7 cellular contexts compared by ENCODE assay signal in genomic region chr4:186201535-186202230, GRCh38. TPM values are rescaled to one million over a fixed set of nuclear protein-coding genes. Genes with fewer than 3 reads are reported as not detected.
A peak's percentile ranks its signal among the peaks of the same experiment; 100 is the strongest.
DNase-seq lines count a peak whose midpoint lies in the region; ATAC-seq and TF ChIP-seq lines count a peak whose summit lies in the region.

No MANE protein-coding gene starts in this region.

- no peak overlapping the region for H3K27ac Mint-ChIP-seq in progenitor cell of endocrine pancreas

- no peaks in the 10 kb centered on the region for H3K4me1 Mint-ChIP-seq in progenitor cell of endocrine pancreas (ENCODE audit: low read depth)

- H3K9me3 Mint-ChIP-seq in progenitor cell of endocrine pancreas (ENCODE audit: low read depth), result no peaks in the 10 kb centered on the region

- peak; percentile 59 for TF ChIP-seq CTCF in progenitor cell of endocrine pancreas (IDR thresholded peaks at IDR 0.05; ENCODE audit: unreplicated experiment)

- peaks cover 2% of the 10 kb centered on the region for H3K36me3 Mint-ChIP-seq in progenitor cell of endocrine pancreas (ENCODE audit: insufficient read depth)

- ATAC-seq in GM18502 (IDR thresholded peaks at IDR 0.05; ENCODE audit: poor library complexity, unreplicated experiment) (peak; percentile 82), HG02798 (IDR thresholded peaks at IDR 0.05; ENCODE audit: poor library complexity, unreplicated experiment) (peak; percentile 96), esophagus mucosa (peak; percentile 81)

- H3K4me3 Mint-ChIP-seq in progenitor cell of endocrine pancreas (ENCODE audit: low read depth), result no peak overlapping the region

- peak; percentile 1 for DNase-seq in NCI-H2171 (lab: John Stamatoyannopoulos, UW)
- DNase-seq in activated CD8-positive, alpha-beta memory T cell treated with anti-CD3 and anti-CD28 coated beads for 24 hours, result peak; percentile 66
- peak; percentile 25 for DNase-seq in progenitor cell of endocrine pancreas (ENCODE audit: low spot score, unreplicated experiment)
- no peak for DNase-seq in T1000 (lab: John Stamatoyannopoulos, UW)

- H3K27me3 Mint-ChIP-seq in progenitor cell of endocrine pancreas, result no peaks in the 10 kb centered on the region

RNA-seq across cellular contexts. Expression of gene CYP4V2, which starts 10.3 kb away (rescaled TPM):
- 3.8 TPM for total RNA-seq in esophagus mucosa
- 6.0 and 6.2 TPM in 2 replicates for total RNA-seq in progenitor cell of endocrine pancreas

RNA-seq across cellular contexts. Expression of gene KLKB1, which starts 25.6 kb away (rescaled TPM):
- 0.08 TPM for total RNA-seq in esophagus mucosa
- total RNA-seq in progenitor cell of endocrine pancreas, result not detected in 2 replicates
